Comparison of ENCODE assay signal across 10 cellular contexts in genomic region chr17:55607736-55608341, GRCh38.
DNase-seq lines count a peak whose midpoint lies in the region; ATAC-seq, FAIRE-seq and TF ChIP-seq lines count a peak whose summit lies in the region.
"Had no signal": no experiment of that assay in that cellular context is flagged by ENCODE, and none has a peak within 500 bp of the region (broad histone marks: within the 10 kb centered on the region; RNA-seq: fewer than 3 reads in every experiment).

No MANE protein-coding gene starts in this region.

- TF ChIP-seq CTCF in A549 (IDR thresholded peaks at IDR 0.05) (no peak), body of pancreas (IDR thresholded peaks at IDR 0.05) (no peak), lower lobe of right lung (IDR thresholded peaks at IDR 0.05) (no peak)

- CTCF ChIA-PET in A549 (lab: Yijun Ruan, JAX) = interaction anchor here (0.6 to 13.4 kb wide), 7 partner anchors 78 to 1147 kb away, joined by 3 to 313 read pairs (median 3); no protein-coding TSS in a partner anchor

- POLR2A ChIA-PET in A549 (lab: Yijun Ruan, JAX) = interaction anchor here (0.9 to 1.6 kb wide), 2 partner anchors 67 to 174 kb away, joined by 3 to 5 read pairs; no protein-coding TSS in a partner anchor

- TF ChIP-seq RAD21 in A549 (conservative IDR thresholded peaks at IDR 0.05 in 1 of 2, IDR thresholded peaks at IDR 0.05 in 1 of 2) = no peak

- H3K4me1 ChIP-seq in A549 = peaks cover 18% of the 10 kb centered on the region
- peaks cover 14% of the 10 kb centered on the region for H3K4me1 ChIP-seq in body of pancreas
- H3K4me1 ChIP-seq in lower lobe of right lung = peaks cover 52% of the 10 kb centered on the region

- H3K27me3 ChIP-seq in body of pancreas (no peaks in the 10 kb centered on the region), lower lobe of right lung (ENCODE audit: low read depth) (no peaks in the 10 kb centered on the region)

- peak overlapping the region; percentile 53 to 64; a peak in 5 of 6 replicates for H3K27ac ChIP-seq in A549
- no peak overlapping the region for H3K27ac ChIP-seq in body of pancreas
- peak overlapping the region; percentile 43 for H3K27ac ChIP-seq in lower lobe of right lung

- FAIRE-seq in A549 (lab: Jason Lieb, UNC) = peak; percentile 56

- TF ChIP-seq POLR2A in A549 (IDR thresholded peaks at IDR 0.05; ENCODE audit: low read length) (no peak), body of pancreas (IDR thresholded peaks at IDR 0.05) (no peak)

- WGBS in A549 (ENCODE audit: missing lambda C conversion rate) = 3% methylated on average over 2 of the region's 2 CpGs
- 8 to 13% methylated on average over 2 of the region's 2 CpGs for WGBS in body of pancreas, 2 donors

- ATAC-seq in A549 (peak; percentile 82 to 85), body of pancreas (peak; percentile 45), lower lobe of right lung (peak; percentile 55 to 72), HG03159 (IDR thresholded peaks at IDR 0.05; ENCODE audit: unreplicated experiment) (no peak)
- no peak for ATAC-seq in stimulated activated naive CD8-positive, alpha-beta T cell treated with anti-CD3 and anti-CD28 coated beads, Interleukin-15, Interleukin-2, amounts not matched to agents 100 U/mL and 50 U/mL, for 24 hours
- ATAC-seq: T-cell had no signal

- peak overlapping the region; percentile 29 for H3K4me2 ChIP-seq in A549

- no peaks in the 10 kb centered on the region for H3K36me3 ChIP-seq in body of pancreas (replicated peaks in 1 of 2; ENCODE audit: insufficient read depth in 1 of 2, low read depth in 2 of 2)
- H3K36me3 ChIP-seq in lower lobe of right lung = no peaks in the 10 kb centered on the region

- no peaks in the 10 kb centered on the region for H3K9me3 ChIP-seq in A549
- no peaks in the 10 kb centered on the region for H3K9me3 ChIP-seq in body of pancreas
- no peaks in the 10 kb centered on the region for H3K9me3 ChIP-seq in lower lobe of right lung

- H3K4me3 ChIP-seq in A549 = no peak overlapping the region
- H3K4me3 ChIP-seq in body of pancreas = no peak overlapping the region
- H3K4me3 ChIP-seq in lower lobe of right lung = no peak overlapping the region

- peak; percentile 63; a peak in 4 of 5 replicates for TF ChIP-seq EP300 in A549 (IDR thresholded peaks at IDR 0.05)

- DNase-seq in A549 (ENCODE audit: low read depth in 1 of 2, low spot score in 1 of 2) (peak; percentile 25 to 81), LoVo (ENCODE audit: low spot score) (peak; percentile 9), body of pancreas (peak; percentile 19 to 64 (median 51)), lower lobe of right lung (peak; percentile 65), 8988T (no peak), NK-92 (lab: John Stamatoyannopoulos, UW; ENCODE audit: unreplicated experiment) (no peak)
- DNase-seq in stimulated activated naive CD8-positive, alpha-beta T cell treated with anti-CD3 and anti-CD28 coated beads, Interleukin-15, Interleukin-2, amounts not matched to agents 100 U/mL and 50 U/mL, for 24 hours = no peak
- DNase-seq: central memory CD4-positive, alpha-beta T cell; T-cell had no signal

- intact Hi-C loops in body of pancreas (cut with DNase I) (no loop called here), lower lobe of right lung (cut with DNase I) (no loop called here)

TF ChIP-seq in A549, 52 proteins besides CTCF, POLR2A, EP300 and RAD21:
- TF ChIP-seq, protein P1, sequence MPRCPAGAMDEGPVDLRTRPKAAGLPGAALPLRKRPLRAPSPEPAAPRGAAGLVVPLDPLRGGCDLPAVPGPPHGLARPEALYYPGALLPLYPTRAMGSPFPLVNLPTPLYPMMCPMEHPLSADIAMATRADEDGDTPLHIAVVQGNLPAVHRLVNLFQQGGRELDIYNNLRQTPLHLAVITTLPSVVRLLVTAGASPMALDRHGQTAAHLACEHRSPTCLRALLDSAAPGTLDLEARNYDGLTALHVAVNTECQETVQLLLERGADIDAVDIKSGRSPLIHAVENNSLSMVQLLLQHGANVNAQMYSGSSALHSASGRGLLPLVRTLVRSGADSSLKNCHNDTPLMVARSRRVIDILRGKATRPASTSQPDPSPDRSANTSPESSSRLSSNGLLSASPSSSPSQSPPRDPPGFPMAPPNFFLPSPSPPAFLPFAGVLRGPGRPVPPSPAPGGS (IDR thresholded peaks at IDR 0.05) = peak; percentile 70; the same call in 1 of the 3 replicates
- TF ChIP-seq CHD4 (IDR thresholded peaks at IDR 0.05; ENCODE audit: borderline replicate concordance) (no peak), GATA3 (IDR thresholded peaks at IDR 0.05; ENCODE audit: borderline replicate concordance) (peak; percentile 73), JUNB (IDR thresholded peaks at IDR 0.05) (peak; percentile 88), JUN (IDR thresholded peaks at IDR 0.05) (peak; percentile 52 to 83; a peak in 3 of 5 replicates), FOSL2 (IDR thresholded peaks at IDR 0.05) (peak; percentile 74), FOSL2 (CRISPR knock-in tag; IDR thresholded peaks at IDR 0.05) (peak; percentile 66), MYC (IDR thresholded peaks at IDR 0.05; ENCODE audit: borderline replicate concordance, low read length) (no peak)

Comparison
In these comparisons a context has a peak if more than half of its experiments do, and no peak if none do; other contexts are left out.
1. ATAC-seq: peak in A549 (2 of 2), body of pancreas (single experiment) and lower lobe of right lung (2 of 2); none in HG03159 (single experiment) and stimulated activated naive CD8-positive, alpha-beta T cell treated with anti-CD3 and anti-CD28 coated beads, Interleukin-15, Interleukin-2, amounts not matched to agents 100 U/mL and 50 U/mL, for 24 hours (single experiment).
2. DNase-seq: peak in A549 (2 of 2), LoVo (single experiment), body of pancreas (4 of 4) and lower lobe of right lung (single experiment); none in 8988T (single experiment), stimulated activated naive CD8-positive, alpha-beta T cell treated with anti-CD3 and anti-CD28 coated beads, Interleukin-15, Interleukin-2, amounts not matched to agents 100 U/mL and 50 U/mL, for 24 hours (single experiment) and NK-92 (single experiment).
3. H3K27ac ChIP-seq: peak in A549 (2 of 2) and lower lobe of right lung (single experiment); none in body of pancreas (0 of 4).